ENCODE assay signal across 3 cellular contexts in the genomic region with DNA sequence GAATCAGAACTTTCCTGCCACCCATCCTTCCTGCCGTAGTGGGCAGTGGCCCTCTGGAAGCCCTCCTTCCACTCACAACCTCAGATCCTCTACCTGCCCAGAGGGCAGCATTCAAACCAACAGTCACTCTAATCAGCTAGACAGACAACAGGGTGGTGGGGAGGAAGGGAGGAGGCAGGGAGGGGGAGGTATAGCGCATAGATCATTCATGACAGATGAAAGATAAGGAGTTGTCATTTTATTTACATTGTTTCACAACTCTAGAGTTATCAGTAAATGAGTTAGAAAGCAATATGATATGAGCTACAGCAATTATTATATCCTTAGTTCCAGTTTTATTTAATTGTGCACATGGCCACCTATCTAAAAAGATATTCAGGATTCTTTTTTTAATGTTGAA.
TF ChIP-seq lines count a peak whose summit lies in the region.

No MANE protein-coding gene starts in this region.

TF ChIP-seq in A549, 52 proteins besides CTCF, POLR2A, EP300 and RAD21:
- no peak for TF ChIP-seq FOSB (CRISPR knock-in tag; IDR thresholded peaks at IDR 0.05)
- TF ChIP-seq NR3C1 (IDR thresholded peaks at IDR 0.05): no peak
- no peak for TF ChIP-seq SREBF2 (IDR thresholded peaks at IDR 0.05)
- TF ChIP-seq HDAC2 (IDR thresholded peaks at IDR 0.05): no peak
- TF ChIP-seq, protein P1, sequence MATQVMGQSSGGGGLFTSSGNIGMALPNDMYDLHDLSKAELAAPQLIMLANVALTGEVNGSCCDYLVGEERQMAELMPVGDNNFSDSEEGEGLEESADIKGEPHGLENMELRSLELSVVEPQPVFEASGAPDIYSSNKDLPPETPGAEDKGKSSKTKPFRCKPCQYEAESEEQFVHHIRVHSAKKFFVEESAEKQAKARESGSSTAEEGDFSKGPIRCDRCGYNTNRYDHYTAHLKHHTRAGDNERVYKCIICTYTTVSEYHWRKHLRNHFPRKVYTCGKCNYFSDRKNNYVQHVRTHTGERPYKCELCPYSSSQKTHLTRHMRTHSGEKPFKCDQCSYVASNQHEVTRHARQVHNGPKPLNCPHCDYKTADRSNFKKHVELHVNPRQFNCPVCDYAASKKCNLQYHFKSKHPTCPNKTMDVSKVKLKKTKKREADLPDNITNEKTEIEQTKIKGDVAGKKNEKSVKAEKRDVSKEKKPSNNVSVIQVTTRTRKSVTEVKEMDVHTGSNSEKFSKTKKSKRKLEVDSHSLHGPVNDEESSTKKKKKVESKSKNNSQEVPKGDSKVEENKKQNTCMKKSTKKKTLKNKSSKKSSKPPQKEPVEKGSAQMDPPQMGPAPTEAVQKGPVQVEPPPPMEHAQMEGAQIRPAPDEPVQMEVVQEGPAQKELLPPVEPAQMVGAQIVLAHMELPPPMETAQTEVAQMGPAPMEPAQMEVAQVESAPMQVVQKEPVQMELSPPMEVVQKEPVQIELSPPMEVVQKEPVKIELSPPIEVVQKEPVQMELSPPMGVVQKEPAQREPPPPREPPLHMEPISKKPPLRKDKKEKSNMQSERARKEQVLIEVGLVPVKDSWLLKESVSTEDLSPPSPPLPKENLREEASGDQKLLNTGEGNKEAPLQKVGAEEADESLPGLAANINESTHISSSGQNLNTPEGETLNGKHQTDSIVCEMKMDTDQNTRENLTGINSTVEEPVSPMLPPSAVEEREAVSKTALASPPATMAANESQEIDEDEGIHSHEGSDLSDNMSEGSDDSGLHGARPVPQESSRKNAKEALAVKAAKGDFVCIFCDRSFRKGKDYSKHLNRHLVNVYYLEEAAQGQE (IDR thresholded peaks at IDR 0.05): no peak
- no peak for TF ChIP-seq GATA3 (IDR thresholded peaks at IDR 0.05; ENCODE audit: borderline replicate concordance)
- TF ChIP-seq MYC (IDR thresholded peaks at IDR 0.05; ENCODE audit: borderline replicate concordance, low read length): no peak
- TF ChIP-seq, protein P2, sequence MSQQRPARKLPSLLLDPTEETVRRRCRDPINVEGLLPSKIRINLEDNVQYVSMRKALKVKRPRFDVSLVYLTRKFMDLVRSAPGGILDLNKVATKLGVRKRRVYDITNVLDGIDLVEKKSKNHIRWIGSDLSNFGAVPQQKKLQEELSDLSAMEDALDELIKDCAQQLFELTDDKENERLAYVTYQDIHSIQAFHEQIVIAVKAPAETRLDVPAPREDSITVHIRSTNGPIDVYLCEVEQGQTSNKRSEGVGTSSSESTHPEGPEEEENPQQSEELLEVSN (IDR thresholded peaks at IDR 0.05; ENCODE audit: borderline replicate concordance, low read depth): no peak

TF ChIP-seq in HEK293, 187 proteins besides CTCF, POLR2A, EP300 and RAD21:
- TF ChIP-seq ZNF558 (tag by site-specific recombination; IDR thresholded peaks at IDR 0.05) (no peak), SP7 (tag by site-specific recombination; IDR thresholded peaks at IDR 0.05) (peak; percentile 55; the same call in 1 of the 2 replicates), ZNF248 (tag by site-specific recombination; IDR thresholded peaks at IDR 0.05) (no peak), ZEB2 (tag by site-specific recombination; IDR thresholded peaks at IDR 0.05) (no peak), ZSCAN23 (tag by site-specific recombination; IDR thresholded peaks at IDR 0.05) (no peak), ZFHX2 (tag by site-specific recombination; conservative IDR thresholded peaks at IDR 0.05) (no peak), SP2 (tag by site-specific recombination; IDR thresholded peaks at IDR 0.05) (no peak), KLF1 (tag by site-specific recombination; IDR thresholded peaks at IDR 0.05) (no peak), ZNF521 (tag by site-specific recombination; IDR thresholded peaks at IDR 0.05) (no peak), ZNF202 (tag by site-specific recombination; IDR thresholded peaks at IDR 0.05; ENCODE audit: borderline replicate concordance) (no peak), HOXC10 (CRISPR knock-in tag; IDR thresholded peaks at IDR 0.05) (no peak), ZNF221 (tag by site-specific recombination; IDR thresholded peaks at IDR 0.05; ENCODE audit: borderline replicate concordance) (no peak), BCL11A (tag by site-specific recombination; IDR thresholded peaks at IDR 0.05; ENCODE audit: low read depth) (no peak), ZNF707 (tag by site-specific recombination; IDR thresholded peaks at IDR 0.05) (no peak), ZNF114 (tag by site-specific recombination; IDR thresholded peaks at IDR 0.05) (no peak), ZNF629 (tag by site-specific recombination; IDR thresholded peaks at IDR 0.05) (no peak), BCL11B (tag by site-specific recombination; IDR thresholded peaks at IDR 0.05; ENCODE audit: low read depth) (no peak), ZNF548 (tag by site-specific recombination; IDR thresholded peaks at IDR 0.05) (no peak), ZNF654 (tag by site-specific recombination; IDR thresholded peaks at IDR 0.05; ENCODE audit: low read depth) (no peak), HOXA7 (CRISPR knock-in tag; IDR thresholded peaks at IDR 0.05; ENCODE audit: borderline replicate concordance) (no peak), WT1 (tag by site-specific recombination; IDR thresholded peaks at IDR 0.05) (peak; percentile 95), ZNF335 (tag by site-specific recombination; conservative IDR thresholded peaks at IDR 0.05) (no peak), ZNF777 (tag by site-specific recombination; IDR thresholded peaks at IDR 0.05; ENCODE audit: borderline replicate concordance) (no peak), ZBTB20 (tag by site-specific recombination; IDR thresholded peaks at IDR 0.05) (no peak)
- TF ChIP-seq, protein P3, sequence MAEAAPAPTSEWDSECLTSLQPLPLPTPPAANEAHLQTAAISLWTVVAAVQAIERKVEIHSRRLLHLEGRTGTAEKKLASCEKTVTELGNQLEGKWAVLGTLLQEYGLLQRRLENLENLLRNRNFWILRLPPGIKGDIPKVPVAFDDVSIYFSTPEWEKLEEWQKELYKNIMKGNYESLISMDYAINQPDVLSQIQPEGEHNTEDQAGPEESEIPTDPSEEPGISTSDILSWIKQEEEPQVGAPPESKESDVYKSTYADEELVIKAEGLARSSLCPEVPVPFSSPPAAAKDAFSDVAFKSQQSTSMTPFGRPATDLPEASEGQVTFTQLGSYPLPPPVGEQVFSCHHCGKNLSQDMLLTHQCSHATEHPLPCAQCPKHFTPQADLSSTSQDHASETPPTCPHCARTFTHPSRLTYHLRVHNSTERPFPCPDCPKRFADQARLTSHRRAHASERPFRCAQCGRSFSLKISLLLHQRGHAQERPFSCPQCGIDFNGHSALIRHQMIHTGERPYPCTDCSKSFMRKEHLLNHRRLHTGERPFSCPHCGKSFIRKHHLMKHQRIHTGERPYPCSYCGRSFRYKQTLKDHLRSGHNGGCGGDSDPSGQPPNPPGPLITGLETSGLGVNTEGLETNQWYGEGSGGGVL (tag by site-specific recombination; IDR thresholded peaks at IDR 0.05): peak; percentile 77
- TF ChIP-seq, protein P4, sequence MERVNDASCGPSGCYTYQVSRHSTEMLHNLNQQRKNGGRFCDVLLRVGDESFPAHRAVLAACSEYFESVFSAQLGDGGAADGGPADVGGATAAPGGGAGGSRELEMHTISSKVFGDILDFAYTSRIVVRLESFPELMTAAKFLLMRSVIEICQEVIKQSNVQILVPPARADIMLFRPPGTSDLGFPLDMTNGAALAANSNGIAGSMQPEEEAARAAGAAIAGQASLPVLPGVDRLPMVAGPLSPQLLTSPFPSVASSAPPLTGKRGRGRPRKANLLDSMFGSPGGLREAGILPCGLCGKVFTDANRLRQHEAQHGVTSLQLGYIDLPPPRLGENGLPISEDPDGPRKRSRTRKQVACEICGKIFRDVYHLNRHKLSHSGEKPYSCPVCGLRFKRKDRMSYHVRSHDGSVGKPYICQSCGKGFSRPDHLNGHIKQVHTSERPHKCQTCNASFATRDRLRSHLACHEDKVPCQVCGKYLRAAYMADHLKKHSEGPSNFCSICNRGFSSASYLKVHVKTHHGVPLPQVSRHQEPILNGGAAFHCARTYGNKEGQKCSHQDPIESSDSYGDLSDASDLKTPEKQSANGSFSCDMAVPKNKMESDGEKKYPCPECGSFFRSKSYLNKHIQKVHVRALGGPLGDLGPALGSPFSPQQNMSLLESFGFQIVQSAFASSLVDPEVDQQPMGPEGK (tag by site-specific recombination; IDR thresholded peaks at IDR 0.05): no peak

TF ChIP-seq in K562, 482 proteins besides CTCF, POLR2A, EP300 and RAD21 (continues in another document):
- TF ChIP-seq TRIM28 (IDR thresholded peaks at IDR 0.05) (no peak), CHD2 (IDR thresholded peaks at IDR 0.05; ENCODE audit: low read depth, low read length) (no peak), MED1 (CRISPR knock-in tag; IDR thresholded peaks at IDR 0.05; ENCODE audit: borderline replicate concordance) (no peak), THRAP3 (IDR thresholded peaks at IDR 0.05; ENCODE audit: borderline replicate concordance) (no peak), ZNF668 (CRISPR knock-in tag; IDR thresholded peaks at IDR 0.05) (no peak), RNF2 (IDR thresholded peaks at IDR 0.05) (no peak), CEBPB (tag; IDR thresholded peaks at IDR 0.05) (peak; percentile 51), TAL1 (IDR thresholded peaks at IDR 0.05) (no peak), ZNF77 (CRISPR knock-in tag; IDR thresholded peaks at IDR 0.05) (no peak), MAZ (CRISPR knock-in tag; conservative IDR thresholded peaks at IDR 0.05 in 1 of 2, IDR thresholded peaks at IDR 0.05 in 1 of 2) (peak; percentile 36 to 38; a peak in 1 of 4 replicates), XRCC4 (IDR thresholded peaks at IDR 0.05; ENCODE audit: extremely low read depth, insufficient read depth, insufficient read length) (no peak), TFAM (CRISPR knock-in tag; conservative IDR thresholded peaks at IDR 0.05) (no peak), CC2D1A (IDR thresholded peaks at IDR 0.05) (no peak), RBM22 (IDR thresholded peaks at IDR 0.05; ENCODE audit: low read depth, low read length, poor library complexity, severe bottlenecking) (no peak), ZNF696 (CRISPR knock-in tag; conservative IDR thresholded peaks at IDR 0.05) (no peak), ARID1B (IDR thresholded peaks at IDR 0.05) (peak; percentile 49), RBFOX2 (IDR thresholded peaks at IDR 0.05; ENCODE audit: low read depth, low read length) (no peak), KLF10 (CRISPR knock-in tag; IDR thresholded peaks at IDR 0.05) (no peak), CBX3 (IDR thresholded peaks at IDR 0.05; ENCODE audit: borderline replicate concordance in 1 of 2, low read length in 2 of 2) (no peak), ZNF57 (CRISPR knock-in tag; IDR thresholded peaks at IDR 0.05) (no peak), TCF3 (CRISPR knock-in tag; IDR thresholded peaks at IDR 0.05) (no peak), ASH1L (IDR thresholded peaks at IDR 0.05; ENCODE audit: borderline replicate concordance, low read depth, partially characterized antibody) (no peak), FOXJ3 (CRISPR knock-in tag; IDR thresholded peaks at IDR 0.05) (no peak), CSDE1 (IDR thresholded peaks at IDR 0.05) (no peak), FOSL1 (tag; conservative IDR thresholded peaks at IDR 0.05) (peak; percentile 49), C11orf30 (IDR thresholded peaks at IDR 0.05; ENCODE audit: low read depth) (no peak), ADNP (tag; IDR thresholded peaks at IDR 0.05) (no peak), BHLHE40 (IDR thresholded peaks at IDR 0.05; ENCODE audit: low read length) (no peak), SMARCE1 (IDR thresholded peaks at IDR 0.05) (peak; percentile 33; the same call in 1 of the 2 replicates), RAD51 (IDR thresholded peaks at IDR 0.05; ENCODE audit: borderline replicate concordance, low read depth) (no peak), CREB1 (IDR thresholded peaks at IDR 0.05) (no peak), CREB1 (CRISPR knock-in tag; IDR thresholded peaks at IDR 0.05) (no peak), PTTG1 (tag; IDR thresholded peaks at IDR 0.05; ENCODE audit: low read depth) (no peak), BRD9 (IDR thresholded peaks at IDR 0.05; ENCODE audit: low read depth, partially characterized antibody) (no peak), ZNF707 (CRISPR knock-in tag; conservative IDR thresholded peaks at IDR 0.05) (no peak), SMARCA4 (IDR thresholded peaks at IDR 0.05) (peak; percentile 19; the same call in 1 of the 2 replicates)
- TF ChIP-seq, protein P5, sequence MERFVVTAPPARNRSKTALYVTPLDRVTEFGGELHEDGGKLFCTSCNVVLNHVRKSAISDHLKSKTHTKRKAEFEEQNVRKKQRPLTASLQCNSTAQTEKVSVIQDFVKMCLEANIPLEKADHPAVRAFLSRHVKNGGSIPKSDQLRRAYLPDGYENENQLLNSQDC (CRISPR knock-in tag; IDR thresholded peaks at IDR 0.05): no peak
- TF ChIP-seq, protein P6, sequence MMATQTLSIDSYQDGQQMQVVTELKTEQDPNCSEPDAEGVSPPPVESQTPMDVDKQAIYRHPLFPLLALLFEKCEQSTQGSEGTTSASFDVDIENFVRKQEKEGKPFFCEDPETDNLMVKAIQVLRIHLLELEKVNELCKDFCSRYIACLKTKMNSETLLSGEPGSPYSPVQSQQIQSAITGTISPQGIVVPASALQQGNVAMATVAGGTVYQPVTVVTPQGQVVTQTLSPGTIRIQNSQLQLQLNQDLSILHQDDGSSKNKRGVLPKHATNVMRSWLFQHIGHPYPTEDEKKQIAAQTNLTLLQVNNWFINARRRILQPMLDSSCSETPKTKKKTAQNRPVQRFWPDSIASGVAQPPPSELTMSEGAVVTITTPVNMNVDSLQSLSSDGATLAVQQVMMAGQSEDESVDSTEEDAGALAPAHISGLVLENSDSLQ (IDR thresholded peaks at IDR 0.05): peak; percentile 73
- TF ChIP-seq, protein P7, sequence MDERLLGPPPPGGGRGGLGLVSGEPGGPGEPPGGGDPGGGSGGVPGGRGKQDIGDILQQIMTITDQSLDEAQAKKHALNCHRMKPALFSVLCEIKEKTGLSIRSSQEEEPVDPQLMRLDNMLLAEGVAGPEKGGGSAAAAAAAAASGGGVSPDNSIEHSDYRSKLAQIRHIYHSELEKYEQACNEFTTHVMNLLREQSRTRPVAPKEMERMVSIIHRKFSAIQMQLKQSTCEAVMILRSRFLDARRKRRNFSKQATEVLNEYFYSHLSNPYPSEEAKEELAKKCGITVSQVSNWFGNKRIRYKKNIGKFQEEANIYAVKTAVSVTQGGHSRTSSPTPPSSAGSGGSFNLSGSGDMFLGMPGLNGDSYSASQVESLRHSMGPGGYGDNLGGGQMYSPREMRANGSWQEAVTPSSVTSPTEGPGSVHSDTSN (CRISPR knock-in tag; IDR thresholded peaks at IDR 0.05; ENCODE audit: low read depth): no peak
- TF ChIP-seq, protein P7 (tag; conservative IDR thresholded peaks at IDR 0.05; ENCODE audit: low read depth): peak; percentile 89
- TF ChIP-seq, protein P8, sequence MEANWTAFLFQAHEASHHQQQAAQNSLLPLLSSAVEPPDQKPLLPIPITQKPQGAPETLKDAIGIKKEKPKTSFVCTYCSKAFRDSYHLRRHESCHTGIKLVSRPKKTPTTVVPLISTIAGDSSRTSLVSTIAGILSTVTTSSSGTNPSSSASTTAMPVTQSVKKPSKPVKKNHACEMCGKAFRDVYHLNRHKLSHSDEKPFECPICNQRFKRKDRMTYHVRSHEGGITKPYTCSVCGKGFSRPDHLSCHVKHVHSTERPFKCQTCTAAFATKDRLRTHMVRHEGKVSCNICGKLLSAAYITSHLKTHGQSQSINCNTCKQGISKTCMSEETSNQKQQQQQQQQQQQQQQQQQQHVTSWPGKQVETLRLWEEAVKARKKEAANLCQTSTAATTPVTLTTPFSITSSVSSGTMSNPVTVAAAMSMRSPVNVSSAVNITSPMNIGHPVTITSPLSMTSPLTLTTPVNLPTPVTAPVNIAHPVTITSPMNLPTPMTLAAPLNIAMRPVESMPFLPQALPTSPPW (CRISPR knock-in tag; IDR thresholded peaks at IDR 0.05): peak; percentile 88
